ENCODE assay signal across 1 cellular context in genomic region chr11:94493443-94494199, GRCh38.
TF ChIP-seq lines count a peak whose summit lies in the region.

Gene ANKRD49, plus strand, starts transcription at chr11:94493984. Its CDS starts 2,710 bp downstream, at chr11:94496694.
Gene MRE11, minus strand, starts transcription at chr11:94493844. Its CDS starts 1,043 bp downstream, at chr11:94492801.

TF ChIP-seq in A549, 52 proteins besides CTCF, POLR2A, EP300 and RAD21 (continued from another document):
- TF ChIP-seq BCL3 (IDR thresholded peaks at IDR 0.05), result no peak
- no peak for TF ChIP-seq MAZ (IDR thresholded peaks at IDR 0.05; ENCODE audit: borderline replicate concordance, low read depth, low read length)
- no peak for TF ChIP-seq ZSCAN20 (CRISPR knock-in tag; IDR thresholded peaks at IDR 0.05)
- no peak for TF ChIP-seq TFCP2L1 (CRISPR knock-in tag; IDR thresholded peaks at IDR 0.05)
- no peak for TF ChIP-seq RCOR1 (IDR thresholded peaks at IDR 0.05; ENCODE audit: low read depth, low read length)
- TF ChIP-seq HDAC2 (IDR thresholded peaks at IDR 0.05), result no peak
- no peak for TF ChIP-seq MYC (IDR thresholded peaks at IDR 0.05; ENCODE audit: borderline replicate concordance, low read length)
- peak; percentile 79 for TF ChIP-seq CHD2 (IDR thresholded peaks at IDR 0.05; ENCODE audit: low read length, partially characterized antibody)
- TF ChIP-seq KDM1A (IDR thresholded peaks at IDR 0.05; ENCODE audit: low read depth), result no peak
- TF ChIP-seq NR3C1 (IDR thresholded peaks at IDR 0.05), result no peak
- TF ChIP-seq EHF (CRISPR knock-in tag; IDR thresholded peaks at IDR 0.05), result no peak
- no peak for TF ChIP-seq CEBPB (IDR thresholded peaks at IDR 0.05)
- TF ChIP-seq JUN (IDR thresholded peaks at IDR 0.05), result 0 out of 5 replicates have a peak, but pooled peaks of 1 of the 2 experiments have one; percentile 32
- TF ChIP-seq RARB (CRISPR knock-in tag; IDR thresholded peaks at IDR 0.05), result no peak
- TF ChIP-seq ESRRA (IDR thresholded peaks at IDR 0.05; ENCODE audit: borderline replicate concordance, low read length), result no peak
- no peak for TF ChIP-seq CBX8 (IDR thresholded peaks at IDR 0.05)
- TF ChIP-seq SMC3 (IDR thresholded peaks at IDR 0.05), result no peak
- TF ChIP-seq HOXA7 (CRISPR knock-in tag; IDR thresholded peaks at IDR 0.05), result no peak
- TF ChIP-seq MAX (IDR thresholded peaks at IDR 0.05), result peak; percentile 69; the same call in 1 of the 2 replicates
- no peak for TF ChIP-seq NPAS2 (CRISPR knock-in tag; IDR thresholded peaks at IDR 0.05; ENCODE audit: borderline replicate concordance)
- TF ChIP-seq FOXS1 (CRISPR knock-in tag; IDR thresholded peaks at IDR 0.05), result no peak
- TF ChIP-seq POLR2AphosphoS2 (conservative IDR thresholded peaks at IDR 0.05; ENCODE audit: low read length), result no peak
- no peak for TF ChIP-seq MAFK (IDR thresholded peaks at IDR 0.05; ENCODE audit: partially characterized antibody)
- TF ChIP-seq TP53 (CRISPR knock-in tag; IDR thresholded peaks at IDR 0.05), result 0 out of 2 replicates have a peak, but pooled peaks have one; percentile 47
- no peak for TF ChIP-seq PBX3 (IDR thresholded peaks at IDR 0.05)
- no peak for TF ChIP-seq BHLHE40 (IDR thresholded peaks at IDR 0.05; ENCODE audit: low read depth, low read length)
- no peak; the same call in 1 of the 2 replicates for TF ChIP-seq GATA3 (IDR thresholded peaks at IDR 0.05; ENCODE audit: borderline replicate concordance)
- no peak for TF ChIP-seq HEYL (CRISPR knock-in tag; IDR thresholded peaks at IDR 0.05)
- TF ChIP-seq ZC3H11A (IDR thresholded peaks at IDR 0.05), result no peak
- no peak for TF ChIP-seq CHD4 (IDR thresholded peaks at IDR 0.05; ENCODE audit: borderline replicate concordance)
- peak; percentile 40; the same call in 1 of the 2 replicates for TF ChIP-seq HMGXB4 (CRISPR knock-in tag; IDR thresholded peaks at IDR 0.05; ENCODE audit: borderline replicate concordance)
- TF ChIP-seq USF2 (IDR thresholded peaks at IDR 0.05), result no peak
- TF ChIP-seq HOXB5 (CRISPR knock-in tag; IDR thresholded peaks at IDR 0.05), result no peak
- no peak for TF ChIP-seq EHMT2 (IDR thresholded peaks at IDR 0.05; ENCODE audit: low read depth)
- no peak for TF ChIP-seq SREBF2 (IDR thresholded peaks at IDR 0.05)
